26 cellular contexts compared by ENCODE assay signal in the genomic region with DNA sequence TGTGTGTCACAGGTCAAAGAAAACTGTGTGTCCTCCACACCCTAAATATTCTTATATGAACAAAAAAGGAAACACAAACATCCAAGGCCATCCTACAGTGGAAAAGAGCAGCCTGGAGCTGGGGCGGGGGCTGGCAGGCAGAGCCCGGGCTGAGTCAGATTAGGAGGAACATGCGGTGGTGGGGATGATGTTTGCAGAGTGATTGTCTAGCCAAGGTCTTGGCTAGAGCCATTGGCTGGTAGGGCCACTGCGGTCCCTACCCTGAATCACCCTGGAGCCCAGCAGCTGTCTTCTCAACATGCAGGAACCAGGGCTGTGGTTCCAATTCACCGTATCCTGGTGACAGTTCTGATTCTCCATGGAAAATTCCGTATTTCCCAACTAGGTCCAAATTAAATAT.
DNase-seq lines count a peak whose midpoint lies in the region; ATAC-seq and TF ChIP-seq lines count a peak whose summit lies in the region.
"Had no signal": no experiment of that assay in that cellular context is flagged by ENCODE, and none has a peak within 500 bp of the region (broad histone marks: within the 10 kb centered on the region; RNA-seq: fewer than 3 reads in every experiment).

No MANE protein-coding gene starts in this region.

- ATAC-seq in omental fat pad (ENCODE audit: low FRiP score): no peak
- ATAC-seq: left lung; naive thymus-derived CD4-positive, alpha-beta T cell had no signal

- H3K36me3 Mint-ChIP-seq in activated T-helper 1 cell treated with anti-CD3 and anti-CD28 coated beads, Interleukin-12 subunit alpha, Interleukin-12 subunit beta, Interleukin-2, Interleukin-4 antibody, amounts not matched to agents 30 ng/mL and 10 ng/mL and 1 ng/mL, durations not matched to agents 14 hours and 24 hours and 36 hours (ENCODE audit: low read depth): peaks cover 9% of the 10 kb centered on the region
- H3K36me3 Mint-ChIP-seq in nephron progenitor cell (ENCODE audit: low read depth) (peaks cover 18% of the 10 kb centered on the region), MCF 10A (ENCODE audit: insufficient read depth, unreplicated experiment) (no peaks in the 10 kb centered on the region)

- intact Hi-C loops in activated T-helper 1 cell treated with anti-CD3 and anti-CD28 coated beads, Interleukin-12 subunit alpha, Interleukin-12 subunit beta, Interleukin-2, Interleukin-4 antibody, amounts not matched to agents 30 ng/mL and 10 ng/mL and 1 ng/mL, durations not matched to agents 14 hours and 24 hours and 36 hours (cut with micrococcal nuclease): loop anchor here (5.0 to 10.0 kb wide), 3 partner anchors 93 to 508 kb away; partner anchors contain the start of genes FGF9 and MICU2
- intact Hi-C loops in MCF 10A (cut with micrococcal nuclease): loop anchor here (10.0 kb wide), 1 partner anchor 64 kb away; no protein-coding TSS in a partner anchor

- no peaks in the 10 kb centered on the region for H3K27me3 Mint-ChIP-seq in activated T-helper 1 cell treated with anti-CD3 and anti-CD28 coated beads, Interleukin-12 subunit alpha, Interleukin-12 subunit beta, Interleukin-2, Interleukin-4 antibody, amounts not matched to agents 30 ng/mL and 10 ng/mL and 1 ng/mL, durations not matched to agents 14 hours and 24 hours and 36 hours (ENCODE audit: insufficient read depth)
- peaks cover 6% of the 10 kb centered on the region for H3K27me3 Mint-ChIP-seq in nephron progenitor cell (ENCODE audit: low read depth, poor library complexity)
- peaks cover 14% of the 10 kb centered on the region for H3K27me3 Mint-ChIP-seq in MCF 10A (ENCODE audit: insufficient read depth, unreplicated experiment)

- peaks cover 22% of the 10 kb centered on the region for H3K9me3 Mint-ChIP-seq in activated T-helper 1 cell treated with anti-CD3 and anti-CD28 coated beads, Interleukin-12 subunit alpha, Interleukin-12 subunit beta, Interleukin-2, Interleukin-4 antibody, amounts not matched to agents 30 ng/mL and 10 ng/mL and 1 ng/mL, durations not matched to agents 14 hours and 24 hours and 36 hours
- H3K9me3 Mint-ChIP-seq in nephron progenitor cell: peaks cover 18% of the 10 kb centered on the region
- no peaks in the 10 kb centered on the region for H3K9me3 Mint-ChIP-seq in MCF 10A (ENCODE audit: unreplicated experiment)
- H3K9me3 Mint-ChIP-seq: endodermal cell, immature natural killer cell had no signal

- H3K4me3 Mint-ChIP-seq in activated T-helper 1 cell treated with anti-CD3 and anti-CD28 coated beads, Interleukin-12 subunit alpha, Interleukin-12 subunit beta, Interleukin-2, Interleukin-4 antibody, amounts not matched to agents 30 ng/mL and 10 ng/mL and 1 ng/mL, durations not matched to agents 14 hours and 24 hours and 36 hours: no peak overlapping the region
- H3K4me3 Mint-ChIP-seq in nephron progenitor cell (no peak overlapping the region), MCF 10A (ENCODE audit: unreplicated experiment) (no peak overlapping the region)
- H3K4me3 Mint-ChIP-seq: endodermal cell, immature natural killer cell, mesothelial cell of epicardium had no signal

- CTCF ChIA-PET in MCF 10A (lab: Yijun Ruan, JAX): no interaction called here

- DNase-seq in AG20443 (ENCODE audit: low spot score) (peak; percentile 82), nephron progenitor cell (no peak), MCF 10A (ENCODE audit: unreplicated experiment) (no peak), omental fat pad (ENCODE audit: low spot score) (no peak), NCI-H2029 (lab: John Stamatoyannopoulos, UW) (no peak)
- no peak for DNase-seq in activated T-helper 1 cell treated with anti-CD3 and anti-CD28 coated beads, Interleukin-12 subunit alpha, Interleukin-12 subunit beta, Interleukin-2, Interleukin-4 antibody, amounts not matched to agents 30 ng/mL and 10 ng/mL and 1 ng/mL, durations not matched to agents 14 hours and 24 hours and 36 hours (ENCODE audit: low spot score)
- DNase-seq: activated gamma-delta T cell treated with Interleukin-2 at 50 U/mL for 16 hours; AML-193; DMS53; endodermal cell; GDM1; hippocampal formation; immature natural killer cell; left lung; naive thymus-derived CD4-positive, alpha-beta T cell; NCI-H1105 treated with DMSO at 0.1 percent for 48 hours; NCI-H2081 treated with DMSO at 0.1 percent for 48 hours; NCI-H82; right lobe of liver; T-helper 9 cell; trophoblast cell had no signal

- peak overlapping the region; percentile 49 for H3K27ac ChIP-seq in C4-2B
- H3K27ac ChIP-seq: breast epithelium, esophagus muscularis mucosa, gastrocnemius medialis, left lung, right lobe of liver had no signal

- H3K4me1 Mint-ChIP-seq in activated T-helper 1 cell treated with anti-CD3 and anti-CD28 coated beads, Interleukin-12 subunit alpha, Interleukin-12 subunit beta, Interleukin-2, Interleukin-4 antibody, amounts not matched to agents 30 ng/mL and 10 ng/mL and 1 ng/mL, durations not matched to agents 14 hours and 24 hours and 36 hours (ENCODE audit: low read depth): peaks cover 70% of the 10 kb centered on the region
- H3K4me1 Mint-ChIP-seq in nephron progenitor cell (peaks cover 91% of the 10 kb centered on the region), MCF 10A (ENCODE audit: insufficient read depth, unreplicated experiment) (peaks cover 31% of the 10 kb centered on the region)

- POLR2A ChIA-PET in MCF 10A (lab: Yijun Ruan, JAX): no interaction called here

- no TSS peak for BruUV-seq in MCF 10A (replicated peaks; lab: Mats Ljungman, UMichigan)

- TF ChIP-seq CTCF in C4-2B (conservative IDR thresholded peaks at IDR 0.05) (no peak), nephron progenitor cell (IDR thresholded peaks at IDR 0.05) (no peak), MCF 10A (IDR thresholded peaks at IDR 0.05; ENCODE audit: unreplicated experiment) (no peak), omental fat pad (IDR thresholded peaks at IDR 0.05) (no peak)

- H3K27ac Mint-ChIP-seq in activated T-helper 1 cell treated with anti-CD3 and anti-CD28 coated beads, Interleukin-12 subunit alpha, Interleukin-12 subunit beta, Interleukin-2, Interleukin-4 antibody, amounts not matched to agents 30 ng/mL and 10 ng/mL and 1 ng/mL, durations not matched to agents 14 hours and 24 hours and 36 hours: peak overlapping the region; percentile 22
- H3K27ac Mint-ChIP-seq in nephron progenitor cell: peak overlapping the region; percentile 93
- no peak overlapping the region for H3K27ac Mint-ChIP-seq in MCF 10A (ENCODE audit: low read depth, unreplicated experiment)
- H3K27ac Mint-ChIP-seq: endodermal cell, mesothelial cell of epicardium had no signal
